In the genomic region with DNA sequence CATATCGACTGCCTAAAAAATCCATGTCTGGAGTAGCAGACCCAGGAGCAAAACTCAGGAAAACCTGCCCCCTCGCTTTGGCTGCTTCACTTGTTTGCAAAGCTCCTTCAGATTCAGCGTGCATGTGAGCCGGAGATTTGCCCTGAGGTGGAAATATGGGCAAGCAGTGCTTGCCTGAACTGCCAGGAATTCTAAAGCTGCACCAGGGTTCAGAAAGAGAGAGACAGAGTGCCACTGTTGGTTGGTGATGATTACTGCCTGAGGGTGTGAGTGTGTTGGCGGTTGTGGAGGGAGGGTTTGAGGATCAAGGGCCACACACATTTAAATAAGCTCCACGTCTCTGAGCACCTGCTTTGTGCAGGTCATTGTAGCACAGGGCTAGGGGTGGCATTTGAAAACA, we compare ENCODE assay signal across 18 cellular contexts.
DNase-seq lines count a peak whose midpoint lies in the region; ATAC-seq and TF ChIP-seq lines count a peak whose summit lies in the region.
"Had no signal": no experiment of that assay in that cellular context is flagged by ENCODE, and none has a peak within 500 bp of the region (broad histone marks: within the 10 kb centered on the region; RNA-seq: fewer than 3 reads in every experiment).

No MANE protein-coding gene starts in this region.

- H3K4me3 Mint-ChIP-seq in chondrocyte (ENCODE audit: unreplicated experiment) (no peak overlapping the region), T-helper 17 cell (no peak overlapping the region)
- H3K4me3 Mint-ChIP-seq: CD4-positive, CD25-positive, alpha-beta regulatory T cell; T-cell had no signal

- H3K4me3 ChIP-seq in thyroid gland (replicated peaks in 1 of 3), result no peak overlapping the region

- no peak overlapping the region for H3K27ac ChIP-seq in thyroid gland

- TF ChIP-seq POLR2A in thyroid gland (IDR thresholded peaks at IDR 0.05), result no peak

- ATAC-seq in T-helper 17 cell (no peak), GM18868 (IDR thresholded peaks at IDR 0.05; ENCODE audit: unreplicated experiment) (no peak)
- ATAC-seq: SK-N-SH treated with all-trans-retinoic acid at 6 μM for 48 hours, T-cell had no signal

- H3K4me1 ChIP-seq in thyroid gland, result peaks cover 12 to 17% of the 10 kb centered on the region in 2 donors
- H3K4me1 ChIP-seq: BE2C had no signal

- no peak overlapping the region for H3K27ac Mint-ChIP-seq in chondrocyte (ENCODE audit: unreplicated experiment)
- H3K27ac Mint-ChIP-seq in T-helper 17 cell, result no peak overlapping the region
- H3K27ac Mint-ChIP-seq: CD4-positive, CD25-positive, alpha-beta regulatory T cell; T-cell had no signal

- intact Hi-C loops in thyroid gland (cut with DNase I), result no loop called here

- H3K27me3 ChIP-seq in thyroid gland, result no peaks in the 10 kb centered on the region
- H3K27me3 ChIP-seq: BE2C had no signal

- H3K9me3 Mint-ChIP-seq in chondrocyte (ENCODE audit: low read depth), result no peaks in the 10 kb centered on the region

- DNase-seq in NCI-H2196 (lab: John Stamatoyannopoulos, UW; ENCODE audit: unreplicated experiment) (peak; percentile 12), NCI-H2196 treated with DMSO at 0.1 percent for 48 hours (lab: John Stamatoyannopoulos, UW; ENCODE audit: unreplicated experiment) (no peak), NCI-H526 treated with DMSO at 0.1 percent for 48 hours (lab: John Stamatoyannopoulos, UW) (peak; percentile 33), chondrocyte (ENCODE audit: low spot score) (no peak), T-helper 17 cell (no peak), thyroid gland (no peak)
- DNase-seq in activated CD8-positive, alpha-beta memory T cell treated with anti-CD3 and anti-CD28 coated beads, Interleukin-2, amount 50 U/mL, for 48 hours, result no peak
- DNase-seq: BE2C; CD4-positive, CD25-positive, alpha-beta regulatory T cell; COR-L47; DMS153; NCI-H446; NCI-H774; OCI-M1; SHP77; T-cell had no signal

- 73 to 85% methylated on average over 6 of the region's 6 CpGs for WGBS in thyroid gland, 2 donors

- H3K36me3 Mint-ChIP-seq in chondrocyte (ENCODE audit: low read depth) (no peaks in the 10 kb centered on the region), T-helper 17 cell (ENCODE audit: low read depth) (no peaks in the 10 kb centered on the region)
- H3K36me3 Mint-ChIP-seq: CD4-positive, CD25-positive, alpha-beta regulatory T cell; T-cell had no signal

- peaks cover 16% of the 10 kb centered on the region for H3K4me1 Mint-ChIP-seq in chondrocyte (ENCODE audit: low read depth)
- H3K4me1 Mint-ChIP-seq in T-helper 17 cell, result no peaks in the 10 kb centered on the region
- H3K4me1 Mint-ChIP-seq: CD4-positive, CD25-positive, alpha-beta regulatory T cell; T-cell had no signal

- H3K9me3 ChIP-seq in T-helper 17 cell (ENCODE audit: control insufficient read depth, low read length, poor library complexity, severe bottlenecking) (no peaks in the 10 kb centered on the region), thyroid gland (no peaks in the 10 kb centered on the region)
- H3K9me3 ChIP-seq: BE2C had no signal

- H3K27me3 Mint-ChIP-seq in chondrocyte (ENCODE audit: low read depth) (peaks cover 10% of the 10 kb centered on the region), T-helper 17 cell (no peaks in the 10 kb centered on the region)
- H3K27me3 Mint-ChIP-seq: CD4-positive, CD25-positive, alpha-beta regulatory T cell; T-cell had no signal

- no peaks in the 10 kb centered on the region for H3K36me3 ChIP-seq in thyroid gland
- H3K36me3 ChIP-seq: BE2C had no signal

- peak; percentile 27 for TF ChIP-seq CTCF in chondrocyte (IDR thresholded peaks at IDR 0.05)
- no peak for TF ChIP-seq CTCF in thyroid gland (IDR thresholded peaks at IDR 0.05)

Comparison
In these comparisons a context has a peak if more than half of its experiments do, and no peak if none do; other contexts are left out.
1. DNase-seq: peak in NCI-H2196 (single experiment) and NCI-H526 treated with DMSO at 0.1 percent for 48 hours (single experiment); none in NCI-H2196 treated with DMSO at 0.1 percent for 48 hours (single experiment), chondrocyte (single experiment), T-helper 17 cell (0 of 3), activated CD8-positive, alpha-beta memory T cell treated with anti-CD3 and anti-CD28 coated beads, Interleukin-2, amount 50 U/mL, for 48 hours (single experiment) and thyroid gland (0 of 2).